7 cellular contexts compared by ENCODE assay signal in genomic region chr7:71984348-71984747, GRCh38.
"Had no signal": no experiment of that assay in that cellular context is flagged by ENCODE, and none has a peak within 500 bp of the region (broad histone marks: within the 10 kb centered on the region; RNA-seq: fewer than 3 reads in every experiment).

No MANE protein-coding gene starts in this region.

- H3K4me1 Mint-ChIP-seq: IgD-negative memory B cell had no signal

- H3K27ac ChIP-seq: HL-60 had no signal

- H3K4me3 Mint-ChIP-seq: IgD-negative memory B cell had no signal

- H3K4me3 ChIP-seq: K562 had no signal

- H3K27me3 Mint-ChIP-seq: IgD-negative memory B cell had no signal

- H3K36me3 Mint-ChIP-seq: IgD-negative memory B cell had no signal

- DNase-seq: IMR-90, KBM-7, KG1 had no signal

- ATAC-seq: HepG2, K562 had no signal
